1 cellular context compared by ENCODE assay signal in genomic region chr20:19834287-19834686, GRCh38.
TF ChIP-seq lines count a peak whose summit lies in the region.

No MANE protein-coding gene starts in this region.

TF ChIP-seq in H1, 55 proteins besides CTCF, POLR2A, EP300 and RAD21 (continued from another document):
- TF ChIP-seq ASH2L (IDR thresholded peaks at IDR 0.05; ENCODE audit: low read length) (no peak), BRCA1 (IDR thresholded peaks at IDR 0.05; ENCODE audit: low read depth, low read length) (no peak), JUN (IDR thresholded peaks at IDR 0.05; ENCODE audit: low read depth, low read length) (no peak), CBX5 (IDR thresholded peaks at IDR 0.05; ENCODE audit: low read depth, low read length) (no peak), GTF2F1 (IDR thresholded peaks at IDR 0.05; ENCODE audit: borderline replicate concordance, low read depth, low read length) (no peak), MAX (IDR thresholded peaks at IDR 0.05) (no peak)
